16 cellular contexts compared by ENCODE assay signal in genomic region chr6:31307669-31308049, GRCh38. TPM values are rescaled to one million over a fixed set of nuclear protein-coding genes. Genes with fewer than 3 reads are reported as not detected.
DNase-seq lines count a peak whose midpoint lies in the region; ATAC-seq and TF ChIP-seq lines count a peak whose summit lies in the region.
"Had no signal": no experiment of that assay in that cellular context is flagged by ENCODE, and none has a peak within 500 bp of the region (broad histone marks: within the 10 kb centered on the region; RNA-seq: fewer than 3 reads in every experiment).

No MANE protein-coding gene starts in this region.

- H3K36me3 Mint-ChIP-seq in naive thymus-derived CD8-positive, alpha-beta T cell: no peaks in the 10 kb centered on the region
- H3K36me3 Mint-ChIP-seq in CD4-positive, alpha-beta memory T cell: no peaks in the 10 kb centered on the region
- peaks cover 9% of the 10 kb centered on the region for H3K36me3 Mint-ChIP-seq in Calu3 (ENCODE audit: insufficient read depth, unreplicated experiment)
- H3K36me3 Mint-ChIP-seq: natural killer cell had no signal

- ATAC-seq in Right ventricle myocardium superior (ENCODE audit: poor library complexity) (no peak), upper lobe of right lung (no peak)
- no peak for ATAC-seq in naive thymus-derived CD8-positive, alpha-beta T cell

- intact Hi-C loops in left ventricle myocardium inferior (cut with micrococcal nuclease): no loop called here
- intact Hi-C loops in Right ventricle myocardium superior (cut with DNase I): no loop called here
- intact Hi-C loops in upper lobe of right lung (cut with DNase I): no loop called here
- intact Hi-C loops in CD4-positive, alpha-beta memory T cell (cut with micrococcal nuclease): loop anchor here (1.0 to 5.0 kb wide), 2 partner anchors 35 to 110 kb away; partner anchors contain the start of gene HLA-C
- intact Hi-C loops in colonic mucosa (cut with DNase I): no loop called here
- intact Hi-C loops in Calu3 (cut with micrococcal nuclease; ENCODE audit: unreplicated experiment): no loop called here

- H3K27me3 ChIP-seq in left ventricle myocardium inferior (ENCODE audit: low read depth) (peaks cover 72% of the 10 kb centered on the region), upper lobe of right lung (peaks cover 23% of the 10 kb centered on the region), colonic mucosa (no peaks in the 10 kb centered on the region)
- H3K27me3 ChIP-seq in CD4-positive, alpha-beta memory T cell (ENCODE audit: insufficient read depth, low read length): no peaks in the 10 kb centered on the region

- POLR2A ChIA-PET in naive thymus-derived CD8-positive, alpha-beta T cell (lab: Charles Lee): interaction anchor here (0.7 to 3.0 kb wide), 7 partner anchors 22 to 274 kb away, joined by 3 to 29 read pairs (median 5); partner anchors contain the start of gene LTB
- POLR2A ChIA-PET in CD4-positive, alpha-beta memory T cell (lab: Charles Lee; ENCODE audit: partially characterized antibody): interaction anchor here (0.6 to 3.9 kb wide), 20 partner anchors 10 to 155 kb away, joined by 3 to 30 read pairs (median 4); partner anchors contain the start of gene HLA-B

- H3K36me3 ChIP-seq in left ventricle myocardium inferior: no peaks in the 10 kb centered on the region
- no peaks in the 10 kb centered on the region for H3K36me3 ChIP-seq in upper lobe of right lung
- H3K36me3 ChIP-seq in CD4-positive, alpha-beta memory T cell (ENCODE audit: insufficient read depth, low read length): no peaks in the 10 kb centered on the region
- no peaks in the 10 kb centered on the region for H3K36me3 ChIP-seq in colonic mucosa
- H3K36me3 ChIP-seq: esophagus muscularis mucosa had no signal

- H3K9ac ChIP-seq in colonic mucosa (ENCODE audit: low read depth in 2 of 2, low read length in 2 of 2): no peak overlapping the region

- no peak for DNase-seq in left ventricle myocardium inferior
- no peak for DNase-seq in Right ventricle myocardium superior
- no peak for DNase-seq in coronary artery (ENCODE audit: low spot score)
- no peak for DNase-seq in naive thymus-derived CD8-positive, alpha-beta T cell
- DNase-seq in upper lobe of right lung: no peak
- no peak for DNase-seq in CD4-positive, alpha-beta memory T cell
- no peak for DNase-seq in colonic mucosa
- no peak for DNase-seq in Calu3
- DNase-seq: NCI-H1694 treated with DMSO at 0.1 percent for 48 hours, NCI-H446, SHP77 treated with DMSO at 0.1 percent for 48 hours had no signal

- H3K9me3 ChIP-seq in left ventricle myocardium inferior (replicated peaks) (no peaks in the 10 kb centered on the region), upper lobe of right lung (no peaks in the 10 kb centered on the region), colonic mucosa (no peaks in the 10 kb centered on the region)
- H3K9me3 ChIP-seq in CD4-positive, alpha-beta memory T cell (ENCODE audit: control insufficient read depth in 1 of 2, low read length in 2 of 2): no peaks in the 10 kb centered on the region
- H3K9me3 ChIP-seq: esophagus muscularis mucosa, psoas muscle had no signal

- TF ChIP-seq CTCF in left ventricle myocardium inferior (IDR thresholded peaks at IDR 0.05; ENCODE audit: borderline replicate concordance) (no peak), coronary artery (IDR thresholded peaks at IDR 0.05) (no peak), upper lobe of right lung (IDR thresholded peaks at IDR 0.05) (no peak), colonic mucosa (IDR thresholded peaks at IDR 0.05) (no peak), Calu3 (IDR thresholded peaks at IDR 0.05; ENCODE audit: unreplicated experiment) (no peak)

- H3K4me3 Mint-ChIP-seq in naive thymus-derived CD8-positive, alpha-beta T cell: peak overlapping the region in 6 of 10 donors; percentile 83 to 94 (median 91)
- H3K4me3 Mint-ChIP-seq in CD4-positive, alpha-beta memory T cell: peak overlapping the region in 4 of 8 donors; percentile 55 to 94 (median 86)
- no peak overlapping the region for H3K4me3 Mint-ChIP-seq in Calu3 (ENCODE audit: low read depth, unreplicated experiment)

- H3K4me3 ChIP-seq in left ventricle myocardium inferior (peak overlapping the region; percentile 56), coronary artery (peak overlapping the region; percentile 69), upper lobe of right lung (peak overlapping the region; percentile 56), colonic mucosa (no peak overlapping the region)
- H3K4me3 ChIP-seq in CD4-positive, alpha-beta memory T cell (ENCODE audit: low read length in 2 of 2): peak overlapping the region in 1 of 2 donors; percentile 55
- H3K4me3 ChIP-seq: lung had no signal

- H3K4me1 ChIP-seq in left ventricle myocardium inferior (peaks cover 12% of the 10 kb centered on the region), upper lobe of right lung (peaks cover 16% of the 10 kb centered on the region), colonic mucosa (no peaks in the 10 kb centered on the region)
- H3K4me1 ChIP-seq in CD4-positive, alpha-beta memory T cell (ENCODE audit: insufficient read depth, low read length): peaks cover 12% of the 10 kb centered on the region
- H3K4me1 ChIP-seq: psoas muscle had no signal

- CTCF ChIA-PET in CD4-positive, alpha-beta memory T cell (lab: Charles Lee; ENCODE audit: partially characterized antibody): interaction anchor here (0.9 to 2.4 kb wide), 4 partner anchors 13 to 59 kb away, joined by 3 to 9 read pairs (median 6); no protein-coding TSS in a partner anchor
- CTCF ChIA-PET in Calu3 (lab: Charles Lee): interaction anchor here (0.5 to 0.7 kb wide), 2 partner anchors 13 to 29 kb away, joined by 3 to 8 read pairs; no protein-coding TSS in a partner anchor

- H3K27ac ChIP-seq in left ventricle myocardium inferior (replicated peaks) (no peak overlapping the region), coronary artery (no peak overlapping the region), upper lobe of right lung (no peak overlapping the region), colonic mucosa (no peak overlapping the region)
- no peak overlapping the region for H3K27ac ChIP-seq in CD4-positive, alpha-beta memory T cell (ENCODE audit: low read depth, low read length)
- H3K27ac ChIP-seq: esophagus muscularis mucosa, psoas muscle had no signal

- peaks cover 0 to 12% (median 5%) of the 10 kb centered on the region in 4 donors for H3K4me1 Mint-ChIP-seq in naive thymus-derived CD8-positive, alpha-beta T cell
- H3K4me1 Mint-ChIP-seq in CD4-positive, alpha-beta memory T cell: peaks cover 1 to 14% (median 3%) of the 10 kb centered on the region in 4 donors
- no peaks in the 10 kb centered on the region for H3K4me1 Mint-ChIP-seq in Calu3 (ENCODE audit: low read depth, unreplicated experiment)

- H3K27ac Mint-ChIP-seq in naive thymus-derived CD8-positive, alpha-beta T cell: no peak overlapping the region
- H3K27ac Mint-ChIP-seq in CD4-positive, alpha-beta memory T cell: no peak overlapping the region
- no peak overlapping the region for H3K27ac Mint-ChIP-seq in Calu3 (ENCODE audit: unreplicated experiment)
- H3K27ac Mint-ChIP-seq: activated CD8-positive, alpha-beta T cell treated with anti-CD3 and anti-CD28 coated beads, Interleukin-2, amount 10 ng/mL, durations not matched to agents 7 days and 5 days had no signal

- H3K9me3 Mint-ChIP-seq in naive thymus-derived CD8-positive, alpha-beta T cell: no peaks in the 10 kb centered on the region
- H3K9me3 Mint-ChIP-seq in CD4-positive, alpha-beta memory T cell: no peaks in the 10 kb centered on the region
- H3K9me3 Mint-ChIP-seq in Calu3 (ENCODE audit: low read depth, unreplicated experiment): no peaks in the 10 kb centered on the region
- H3K9me3 Mint-ChIP-seq: natural killer cell had no signal

- peaks cover 0 to 8% (median 6%) of the 10 kb centered on the region in 5 donors for H3K27me3 Mint-ChIP-seq in naive thymus-derived CD8-positive, alpha-beta T cell
- peaks cover 5 to 8% of the 10 kb centered on the region in 2 donors for H3K27me3 Mint-ChIP-seq in CD4-positive, alpha-beta memory T cell
- H3K27me3 Mint-ChIP-seq in Calu3 (ENCODE audit: unreplicated experiment): peaks cover 98% of the 10 kb centered on the region

- no TSS peak for BruUV-seq in Calu3 (replicated peaks; lab: Mats Ljungman, UMichigan)

RNA-seq across cellular contexts. Expression of gene HLA-C, which starts 35.8 kb away (rescaled TPM):
- total RNA-seq in left ventricle myocardium inferior (170 TPM), Right ventricle myocardium superior (156 TPM), upper lobe of right lung (1,073 TPM), colonic mucosa (1,000 to 10,000 TPM in 1 of 2 donors, 100 to 1,000 TPM in 1; 576 to 1,321 TPM), Calu3 (2022) (652 and 1,216 TPM in 2 replicates)
- total RNA-seq in naive thymus-derived CD8-positive, alpha-beta T cell: 1,000 to 10,000 TPM; 1,354 to 1,362 TPM
- polyA plus RNA-seq in naive thymus-derived CD8-positive, alpha-beta T cell: 1,000 to 10,000 TPM; 2,582 to 3,026 (median 3,019) TPM
- total RNA-seq in CD4-positive, alpha-beta memory T cell: 1,000 to 10,000 TPM; 1,481 to 1,487 TPM
- polyA plus RNA-seq in CD4-positive, alpha-beta memory T cell: 1,000 to 10,000 TPM; 1,775 to 2,914 TPM

RNA-seq across cellular contexts. Expression of gene HLA-B, which starts 49.3 kb away (rescaled TPM):
- total RNA-seq in left ventricle myocardium inferior: 400 TPM
- total RNA-seq in Right ventricle myocardium superior: 398 TPM
- total RNA-seq in naive thymus-derived CD8-positive, alpha-beta T cell: 1,000 to 10,000 TPM; 5,337 to 5,382 TPM
- polyA plus RNA-seq in naive thymus-derived CD8-positive, alpha-beta T cell: 1,000 to 10,000 TPM; 5,978 to 8,548 (median 7,722) TPM
- total RNA-seq in upper lobe of right lung: 2,632 TPM
- total RNA-seq in CD4-positive, alpha-beta memory T cell: 1,000 to 10,000 TPM; 5,565 to 5,762 TPM
- polyA plus RNA-seq in CD4-positive, alpha-beta memory T cell: 1,000 to 10,000 TPM; 6,650 to 9,105 TPM
- total RNA-seq in colonic mucosa: 1,000 to 10,000 TPM; 1,153 to 3,111 TPM
- 1,078 and 2,594 TPM in 2 replicates for total RNA-seq in Calu3 (2022)
